In genomic region chr15:69782809-69783208, GRCh38 we compare ENCODE assay signal across 14 cellular contexts.
A peak's percentile ranks its signal among the peaks of the same experiment; 100 is the strongest.
DNase-seq lines count a peak whose midpoint lies in the region; ATAC-seq and TF ChIP-seq lines count a peak whose summit lies in the region.
"Had no signal": no experiment of that assay in that cellular context is flagged by ENCODE, and none has a peak within 500 bp of the region (broad histone marks: within the 10 kb centered on the region; RNA-seq: fewer than 3 reads in every experiment).

No MANE protein-coding gene starts in this region.

- no peak for TF ChIP-seq CTCF in mucosa of descending colon (IDR thresholded peaks at IDR 0.05)

- no peaks in the 10 kb centered on the region for H3K36me3 ChIP-seq in mucosa of descending colon (ENCODE audit: low read depth)
- H3K36me3 ChIP-seq: gastroesophageal sphincter, thoracic aorta had no signal

- peaks cover 1% of the 10 kb centered on the region for H3K4me1 Mint-ChIP-seq in activated CD8-positive, alpha-beta memory T cell treated with anti-CD3 and anti-CD28 coated beads, Interleukin-2, amount 10 ng/mL, durations not matched to agents 7 days and 5 days

- H3K4me1 ChIP-seq in mucosa of descending colon (ENCODE audit: low read depth): no peaks in the 10 kb centered on the region
- H3K4me1 ChIP-seq: gastroesophageal sphincter had no signal

- DNase-seq in activated CD8-positive, alpha-beta memory T cell treated with anti-CD3 and anti-CD28 coated beads for 24 hours: peak; percentile 60
- DNase-seq in activated CD8-positive, alpha-beta memory T cell treated with anti-CD3 and anti-CD28 coated beads, Interleukin-2, amount 10 ng/mL, durations not matched to agents 7 days and 5 days: no peak
- DNase-seq in Jurkat, Clone E6-1 (ENCODE audit: low read depth, low spot score): peak; percentile 67
- DNase-seq in SW480 (ENCODE audit: low spot score) (peak; percentile 99), mucosa of descending colon (peak in 1 of 3 donors; percentile 26), HuH-7 (ENCODE audit: low spot score) (no peak)
- DNase-seq: NCI-H187 treated with DMSO at 0.1 percent for 48 hours, SK-N-SH had no signal

- CTCF ChIA-PET in activated CD8-positive, alpha-beta memory T cell treated with anti-CD3 and anti-CD28 coated beads, Interleukin-2, amount 10 ng/mL, durations not matched to agents 7 days and 5 days (lab: Charles Lee): no interaction called here

- H3K4me3 ChIP-seq in Jurkat, Clone E6-1 (ENCODE audit: low read length): no peak overlapping the region
- H3K4me3 ChIP-seq in mucosa of descending colon: no peak overlapping the region
- H3K4me3 ChIP-seq: gastroesophageal sphincter, smooth muscle cell, thoracic aorta had no signal

- no peak for ATAC-seq in activated CD8-positive, alpha-beta memory T cell treated with anti-CD3 and anti-CD28 coated beads, Interleukin-2, amount 10 ng/mL, durations not matched to agents 7 days and 5 days
- ATAC-seq in mucosa of descending colon: peak; percentile 41
- no peak for ATAC-seq in GM19395 (IDR thresholded peaks at IDR 0.05; ENCODE audit: unreplicated experiment)
- no peak for ATAC-seq in GM18519 (IDR thresholded peaks at IDR 0.05; ENCODE audit: low FRiP score, unreplicated experiment)
- ATAC-seq: gastroesophageal sphincter had no signal

- H3K4me3 Mint-ChIP-seq in activated CD8-positive, alpha-beta memory T cell treated with anti-CD3 and anti-CD28 coated beads, Interleukin-2, amount 10 ng/mL, durations not matched to agents 7 days and 5 days: no peak overlapping the region
- H3K4me3 Mint-ChIP-seq: central memory CD8-positive, alpha-beta T cell had no signal

- H3K9me3 ChIP-seq in mucosa of descending colon: no peaks in the 10 kb centered on the region
- H3K9me3 ChIP-seq: gastroesophageal sphincter, SK-N-SH, thoracic aorta had no signal

- H3K36me3 Mint-ChIP-seq in activated CD8-positive, alpha-beta memory T cell treated with anti-CD3 and anti-CD28 coated beads, Interleukin-2, amount 10 ng/mL, durations not matched to agents 7 days and 5 days: no peaks in the 10 kb centered on the region

- no peak overlapping the region for H3K27ac Mint-ChIP-seq in activated CD8-positive, alpha-beta memory T cell treated with anti-CD3 and anti-CD28 coated beads, Interleukin-2, amount 10 ng/mL, durations not matched to agents 7 days and 5 days

- peaks cover 29% of the 10 kb centered on the region for H3K27me3 Mint-ChIP-seq in activated CD8-positive, alpha-beta memory T cell treated with anti-CD3 and anti-CD28 coated beads, Interleukin-2, amount 10 ng/mL, durations not matched to agents 7 days and 5 days
- H3K27me3 Mint-ChIP-seq: central memory CD8-positive, alpha-beta T cell had no signal

- intact Hi-C loops in mucosa of descending colon (cut with DNase I, micrococcal nuclease): no loop called here

- no peaks in the 10 kb centered on the region for H3K9me3 Mint-ChIP-seq in activated CD8-positive, alpha-beta memory T cell treated with anti-CD3 and anti-CD28 coated beads, Interleukin-2, amount 10 ng/mL, durations not matched to agents 7 days and 5 days (ENCODE audit: low read depth)
- H3K9me3 Mint-ChIP-seq: central memory CD8-positive, alpha-beta T cell had no signal

Comparison
In these comparisons a context has a peak if more than half of its experiments do, and no peak if none do; other contexts are left out.
1. DNase-seq: peak in activated CD8-positive, alpha-beta memory T cell treated with anti-CD3 and anti-CD28 coated beads for 24 hours (single experiment), Jurkat, Clone E6-1 (single experiment) and SW480 (single experiment); none in activated CD8-positive, alpha-beta memory T cell treated with anti-CD3 and anti-CD28 coated beads, Interleukin-2, amount 10 ng/mL, durations not matched to agents 7 days and 5 days (single experiment) and HuH-7 (single experiment).